Comparison of ENCODE assay signal across 8 cellular contexts in the genomic region with DNA sequence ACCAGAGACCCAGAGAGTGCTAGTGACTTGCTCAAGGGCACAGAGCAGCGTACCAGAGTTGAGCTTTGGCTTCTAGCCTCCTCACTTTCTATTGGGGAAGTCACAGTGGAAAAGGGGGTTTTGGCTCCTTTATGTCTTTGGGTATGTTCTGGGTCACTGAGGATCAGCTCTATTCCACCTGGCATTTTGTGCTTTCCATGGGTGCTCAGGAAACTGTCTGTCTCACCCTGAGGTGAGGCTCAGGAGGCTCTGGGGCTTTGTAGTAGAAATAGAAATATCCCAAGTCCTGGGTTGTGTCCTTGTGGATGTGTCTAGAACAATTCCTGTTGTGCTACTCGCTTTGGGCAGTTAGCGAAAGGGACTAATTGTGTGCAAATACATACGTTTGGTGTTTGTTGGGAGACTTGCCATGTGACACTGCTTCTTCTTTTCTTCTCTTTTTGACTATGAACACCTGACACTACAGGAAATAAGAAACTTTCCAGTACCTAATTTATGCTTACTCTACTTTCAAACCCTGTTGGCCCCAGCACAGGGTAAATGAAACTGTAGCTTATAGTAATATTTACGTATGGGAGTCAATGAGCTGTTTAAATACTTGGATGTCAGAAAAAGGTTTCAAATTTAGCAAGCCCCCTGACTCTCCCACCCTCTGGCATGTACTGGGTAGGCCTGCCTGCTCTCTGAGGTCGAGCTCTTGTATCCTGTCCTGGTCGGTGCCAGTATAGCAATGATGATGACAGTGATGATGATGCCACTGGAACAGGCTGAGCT. TPM values are rescaled to one million over a fixed set of nuclear protein-coding genes. Genes with fewer than 3 reads are reported as not detected.
A peak's percentile ranks its signal among the peaks of the same experiment; 100 is the strongest.
DNase-seq lines count a peak whose midpoint lies in the region; ATAC-seq and TF ChIP-seq lines count a peak whose summit lies in the region.

No MANE protein-coding gene starts in this region.

- H3K4me3 ChIP-seq in RWPE2 (ENCODE audit: severe bottlenecking) = no peak overlapping the region
- no peak overlapping the region for H3K4me3 ChIP-seq in uterus

- no peak overlapping the region for H3K4me3 Mint-ChIP-seq in glutamatergic neuron (ENCODE audit: unreplicated experiment)

- H3K27me3 ChIP-seq in RWPE2 (ENCODE audit: insufficient read depth, poor library complexity, severe bottlenecking) = no peaks in the 10 kb centered on the region
- H3K27me3 ChIP-seq in uterus = no peaks in the 10 kb centered on the region

- peaks cover 32% of the 10 kb centered on the region for H3K36me3 ChIP-seq in RWPE2 (ENCODE audit: low read depth)
- no peaks in the 10 kb centered on the region for H3K36me3 ChIP-seq in uterus

- H3K4me1 Mint-ChIP-seq in glutamatergic neuron (ENCODE audit: low read depth, unreplicated experiment) = peaks cover 6% of the 10 kb centered on the region

- no peak for DNase-seq in RWPE2 (ENCODE audit: low spot score)
- peak; percentile 10 for DNase-seq in posterior vena cava (ENCODE audit: low spot score)
- DNase-seq in hippocampal formation (lab: John Stamatoyannopoulos, UW) = no peak
- DNase-seq in glutamatergic neuron = no peak
- DNase-seq in uterus = no peak
- no peak for DNase-seq in DMS53 treated with DMSO at 0.1 percent for 48 hours (lab: John Stamatoyannopoulos, UW; ENCODE audit: unreplicated experiment)

- H3K36me3 Mint-ChIP-seq in glutamatergic neuron (ENCODE audit: unreplicated experiment) = no peaks in the 10 kb centered on the region

- H3K27ac Mint-ChIP-seq in glutamatergic neuron (ENCODE audit: unreplicated experiment) = no peak overlapping the region

- H3K27me3 Mint-ChIP-seq in glutamatergic neuron (ENCODE audit: unreplicated experiment) = no peaks in the 10 kb centered on the region

- ATAC-seq in GM18511 (IDR thresholded peaks at IDR 0.05; ENCODE audit: unreplicated experiment) = peak; percentile 71
- ATAC-seq in HG02588 (IDR thresholded peaks at IDR 0.05; ENCODE audit: unreplicated experiment) = peak; percentile 67
- no peak for ATAC-seq in RWPE2 (ENCODE audit: low read depth)

- peaks cover 2% of the 10 kb centered on the region for H3K9me3 Mint-ChIP-seq in glutamatergic neuron (ENCODE audit: unreplicated experiment)

- peaks cover 69% of the 10 kb centered on the region for H3K4me1 ChIP-seq in RWPE2 (ENCODE audit: insufficient read depth, poor library complexity, severe bottlenecking)
- peaks cover 12 to 22% of the 10 kb centered on the region in 2 donors for H3K4me1 ChIP-seq in uterus

- TF ChIP-seq POLR2A in uterus (IDR thresholded peaks at IDR 0.05) = no peak

- peak overlapping the region; percentile 100 for H3K27ac ChIP-seq in RWPE2 (ENCODE audit: poor library complexity, severe bottlenecking)
- H3K27ac ChIP-seq in uterus = no peak overlapping the region

- no peak for TF ChIP-seq CTCF in RWPE2 (IDR thresholded peaks at IDR 0.05; ENCODE audit: poor library complexity, severe bottlenecking)
- TF ChIP-seq CTCF in glutamatergic neuron (IDR thresholded peaks at IDR 0.05; ENCODE audit: partially characterized antibody, unreplicated experiment) = no peak
- TF ChIP-seq CTCF in uterus (IDR thresholded peaks at IDR 0.05) = no peak

- H3K9me3 ChIP-seq in RWPE2 (ENCODE audit: severe bottlenecking) (no peaks in the 10 kb centered on the region), uterus (no peaks in the 10 kb centered on the region)

- intact Hi-C loops in posterior vena cava (cut with DNase I) (loop anchor here in 1 of 2 donors (5.0 kb wide), 1 partner anchor 151 kb away; the partner anchor contains the start of genes AAGAB and IQCH), uterus (cut with DNase I; ENCODE audit: low total_unique reads) (no loop called here)

RNA-seq across cellular contexts. Expression of gene SMAD3, which starts 35.6 kb away (rescaled TPM):
- total RNA-seq in posterior vena cava (10 to 100 TPM; 56.3 to 62.7 TPM), glutamatergic neuron (ENCODE audit: unreplicated experiment) (5.0 TPM), uterus (10 to 100 TPM; 14.3 to 66.9 (median 32.3) TPM)
